In genomic region chr9:132739705-132740310, GRCh38 we compare ENCODE assay signal across 28 cellular contexts.
"Had no signal": no experiment of that assay in that cellular context is flagged by ENCODE, and none has a peak within 500 bp of the region (broad histone marks: within the 10 kb centered on the region; RNA-seq: fewer than 3 reads in every experiment).

No MANE protein-coding gene starts in this region.

- H3K27ac ChIP-seq: ascending aorta, cardiac muscle cell, KMS-11, PC-9, RWPE1, SJCRH30, SK-N-MC, WERI-Rb-1 had no signal

- ATAC-seq: activated CD8-positive, alpha-beta T cell treated with anti-CD3 and anti-CD28 coated beads, Interleukin-2, amount 10 ng/mL, durations not matched to agents 7 days and 5 days had no signal

- H3K4me1 Mint-ChIP-seq: activated CD4-positive, alpha-beta T cell treated with anti-CD3 and anti-CD28 coated beads, Interleukin-2, amount 10 ng/mL, durations not matched to agents 24 days and 14 days; activated naive CD8-positive, alpha-beta T cell treated with anti-CD3 and anti-CD28 coated beads, Interleukin-2, amount 10 ng/mL, durations not matched to agents 7 days and 5 days had no signal

- H2AFZ ChIP-seq: PC-9 had no signal

- H3K27me3 ChIP-seq: ascending aorta had no signal

- H3K9me3 Mint-ChIP-seq: activated CD4-positive, alpha-beta T cell treated with anti-CD3 and anti-CD28 coated beads, Interleukin-2, amount 10 ng/mL, durations not matched to agents 24 days and 14 days; activated naive CD4-positive, alpha-beta T cell treated with anti-CD3 and anti-CD28 coated beads, Interleukin-2, amount 50 U/mL, for 24 hours; activated naive CD8-positive, alpha-beta T cell treated with anti-CD3 and anti-CD28 coated beads, Interleukin-2, amount 10 ng/mL, durations not matched to agents 7 days and 5 days; activated T-cell treated with anti-CD3 and anti-CD28 coated beads, Interleukin-2, amount 50 U/mL, for 24 hours; activated T-helper 2 cell treated with anti-CD3 and anti-CD28 coated beads, Interferon-gamma antibody, Interleukin-2, Interleukin-4, amounts not matched to agents 10 μg/mL and 5 μg/mL and 100 μg/mL, durations not matched to agents 14 hours and 24 hours and 36 hours had no signal

- H3K4me1 ChIP-seq: ascending aorta had no signal

- H3K9me3 ChIP-seq: ascending aorta, SJCRH30 had no signal

- DNase-seq: activated CD4-positive, alpha-beta T cell treated with anti-CD3 and anti-CD28 coated beads, Interleukin-2, amount 10 ng/mL, durations not matched to agents 24 days and 14 days; activated CD4-positive, alpha-beta T cell treated with anti-CD3 and anti-CD28 coated beads, Interleukin-2, amount 50 U/mL, for 4 hours; activated CD8-positive, alpha-beta T cell treated with anti-CD3 and anti-CD28 coated beads, Interleukin-2, amount 10 ng/mL, durations not matched to agents 7 days and 5 days; activated gamma-delta T cell; activated naive CD4-positive, alpha-beta T cell treated with Interleukin-2 at 50 U/mL for 16 hours; activated naive CD8-positive, alpha-beta T cell treated with anti-CD3 and anti-CD28 coated beads, Interleukin-2, amount 10 ng/mL, durations not matched to agents 7 days and 5 days; activated T-cell treated with anti-CD3 and anti-CD28 coated beads, Interleukin-2, amount 50 U/mL, for 24 hours; amygdala; MM.1S; MV-4-11; NCI-H1092; NCI-H1436 treated with DMSO at 0.1 percent for 48 hours; NCI-H1694 treated with DMSO at 0.1 percent for 48 hours; NCI-H2029; NCI-H345; NCI-H524 treated with DMSO at 0.1 percent for 48 hours; PC-9; SHP77; SJCRH30; T1000; WERI-Rb-1 had no signal

- H3K36me3 Mint-ChIP-seq: activated naive CD4-positive, alpha-beta T cell treated with anti-CD3 and anti-CD28 coated beads, Interleukin-2, amount 50 U/mL, for 24 hours; activated naive CD8-positive, alpha-beta T cell treated with anti-CD3 and anti-CD28 coated beads, Interleukin-2, amount 10 ng/mL, durations not matched to agents 7 days and 5 days had no signal

- H3K4me3 ChIP-seq: ascending aorta, cardiac muscle cell, PC-9, SJCRH30, SK-N-MC had no signal

- H3K36me3 ChIP-seq: ascending aorta, cardiac muscle cell, SJCRH30, WERI-Rb-1 had no signal

- H3K27ac Mint-ChIP-seq: activated CD4-positive, alpha-beta T cell treated with anti-CD3 and anti-CD28 coated beads, Interleukin-2, amount 10 ng/mL, durations not matched to agents 24 days and 14 days; activated CD8-positive, alpha-beta T cell treated with anti-CD3 and anti-CD28 coated beads, Interleukin-2, amount 10 ng/mL, durations not matched to agents 7 days and 5 days; activated naive CD4-positive, alpha-beta T cell treated with anti-CD3 and anti-CD28 coated beads, Interleukin-2, amount 50 U/mL, for 24 hours; activated naive CD8-positive, alpha-beta T cell treated with anti-CD3 and anti-CD28 coated beads, Interleukin-2, amount 10 ng/mL, durations not matched to agents 7 days and 5 days; activated T-cell treated with anti-CD3 and anti-CD28 coated beads, Interleukin-2, amount 50 U/mL, for 24 hours; activated T-helper 2 cell treated with anti-CD3 and anti-CD28 coated beads, Interferon-gamma antibody, Interleukin-2, Interleukin-4, amounts not matched to agents 10 μg/mL and 5 μg/mL and 100 μg/mL, durations not matched to agents 14 hours and 24 hours and 36 hours had no signal

- H3K4me2 ChIP-seq: KMS-11, PC-9 had no signal

- H3K4me3 Mint-ChIP-seq: activated CD4-positive, alpha-beta T cell treated with anti-CD3 and anti-CD28 coated beads, Interleukin-2, amount 10 ng/mL, durations not matched to agents 24 days and 14 days; activated CD8-positive, alpha-beta T cell treated with anti-CD3 and anti-CD28 coated beads, Interleukin-2, amount 10 ng/mL, durations not matched to agents 7 days and 5 days; activated naive CD4-positive, alpha-beta T cell treated with anti-CD3 and anti-CD28 coated beads, Interleukin-2, amount 50 U/mL, for 24 hours; activated naive CD8-positive, alpha-beta T cell treated with anti-CD3 and anti-CD28 coated beads, Interleukin-2, amount 10 ng/mL, durations not matched to agents 7 days and 5 days; activated T-cell treated with anti-CD3 and anti-CD28 coated beads, Interleukin-2, amount 50 U/mL, for 24 hours had no signal
